Comparison of ENCODE assay signal across 9 cellular contexts in the genomic region with DNA sequence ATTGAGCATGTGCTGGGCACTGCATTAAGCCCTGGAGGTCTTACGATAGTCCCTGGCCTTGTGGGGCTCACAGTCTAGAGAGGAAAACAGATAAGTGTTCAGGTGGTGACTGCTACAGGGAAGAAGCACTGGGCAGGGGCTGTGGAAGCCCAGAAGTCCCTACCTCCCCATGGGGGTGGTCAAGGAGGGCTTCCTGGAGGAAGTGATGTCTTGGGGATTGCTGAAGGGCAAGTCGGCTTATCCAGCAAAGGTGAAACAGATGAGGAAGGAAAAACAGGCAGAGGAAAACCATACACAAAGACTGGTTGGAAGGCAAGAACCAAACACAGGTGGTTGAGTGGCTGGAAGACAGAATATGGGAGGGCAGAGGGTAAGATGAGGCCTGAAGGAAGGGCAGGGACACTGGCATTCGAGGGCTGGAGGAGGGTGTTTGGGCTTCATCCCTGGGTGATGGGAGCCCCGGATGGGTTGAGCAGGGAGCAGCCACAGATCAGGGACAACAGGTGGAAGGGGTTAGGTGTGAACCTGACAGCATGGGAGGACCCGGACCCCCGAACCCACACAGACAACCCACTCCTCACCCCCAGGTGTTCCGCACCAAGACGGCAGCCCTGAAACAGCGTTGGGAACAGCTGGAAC. TPM values are rescaled to one million over a fixed set of nuclear protein-coding genes. Genes with fewer than 3 reads are reported as not detected.
DNase-seq lines count a peak whose midpoint lies in the region; ATAC-seq, FAIRE-seq and TF ChIP-seq lines count a peak whose summit lies in the region.
"Had no signal": no experiment of that assay in that cellular context is flagged by ENCODE, and none has a peak within 500 bp of the region (broad histone marks: within the 10 kb centered on the region; RNA-seq: fewer than 3 reads in every experiment).

No MANE protein-coding gene starts in this region.

- DNase-seq in BE2C: no peak
- no peak for DNase-seq in HFFc6
- no peak for DNase-seq in GM12878 (ENCODE audit: low read depth, low spot score)
- no peak for DNase-seq in D341Med (ENCODE audit: low spot score)
- DNase-seq in NCI-H524 (lab: John Stamatoyannopoulos, UW): no peak
- DNase-seq in tibial artery: no peak
- no peak for DNase-seq in epidermal melanocyte (ENCODE audit: insufficient read length, low spot score)

- no peaks in the 10 kb centered on the region for H4K20me1 ChIP-seq in GM12878 (ENCODE audit: control insufficient read depth, insufficient read depth)

- H3K4me1 ChIP-seq in BE2C: no peaks in the 10 kb centered on the region; the same call in 1 of the 2 replicates
- peaks cover 15% of the 10 kb centered on the region for H3K4me1 ChIP-seq in GM12878 (ENCODE audit: control insufficient read depth, insufficient read depth, low read length)
- peaks cover 6 to 26% of the 10 kb centered on the region in 2 donors for H3K4me1 ChIP-seq in muscle layer of duodenum (ENCODE audit: control insufficient read depth in 1 of 2, insufficient read depth in 2 of 2, low read length in 2 of 2)
- H3K4me1 ChIP-seq in tibial artery: peaks cover 0 to 35% (median 19%) of the 10 kb centered on the region in 4 donors

- no peak overlapping the region for H3K9ac ChIP-seq in GM12878 (ENCODE audit: control insufficient read depth, insufficient read depth, low read length)

- SMC1A ChIA-PET in GM12878 (lab: Charles Lee; ENCODE audit: uncharacterized antibody, unreplicated experiment): interaction anchor here (1.0 to 6.1 kb wide), 10 partner anchors 10 to 159 kb away, joined by 3 to 37 read pairs (median 6); no protein-coding TSS in a partner anchor

- POLR2A ChIA-PET in GM12878 (lab: Charles Lee): interaction anchor here (0.5 to 1.1 kb wide), 2 partner anchors 18 to 77 kb away, joined by 3 read pairs; no protein-coding TSS in a partner anchor

- peak overlapping the region; percentile 64 for H3K4me3 Mint-ChIP-seq in HFFc6

- no peak for TF ChIP-seq POLR2A in GM12878 (IDR thresholded peaks at IDR 0.05; ENCODE audit: low read depth, low read length)

- H2AFZ ChIP-seq in GM12878 (ENCODE audit: control insufficient read depth, low read depth, low read length): no peak overlapping the region

- no peaks in the 10 kb centered on the region for H3K79me2 ChIP-seq in GM12878 (ENCODE audit: control insufficient read depth, insufficient read depth, low read length)

- no peak for TF ChIP-seq RAD21 in GM12878 (IDR thresholded peaks at IDR 0.05; ENCODE audit: insufficient read depth, low read depth, low read length)

- H3K27me3 Mint-ChIP-seq in HFFc6 (ENCODE audit: insufficient read depth): peaks cover 24% of the 10 kb centered on the region

- RAD21 ChIA-PET in GM12878 (lab: Charles Lee; ENCODE audit: unreplicated experiment): interaction anchor here (0.7 to 3.2 kb wide), 9 partner anchors 15 to 252 kb away, joined by 3 to 29 read pairs (median 6); no protein-coding TSS in a partner anchor

- H3K4me1 Mint-ChIP-seq in HFFc6 (ENCODE audit: low read depth): peaks cover 24% of the 10 kb centered on the region

- in situ Hi-C loops in GM12878 (cut with MboI): loop anchor here (5.0 kb wide), 1 partner anchor 105 kb away; no protein-coding TSS in a partner anchor

- no peaks in the 10 kb centered on the region for H3K9me3 ChIP-seq in BE2C
- H3K9me3 ChIP-seq in GM12878 (replicated peaks; ENCODE audit: control insufficient read depth, insufficient read depth, low read length): no peaks in the 10 kb centered on the region
- no peaks in the 10 kb centered on the region for H3K9me3 ChIP-seq in muscle layer of duodenum (ENCODE audit: control insufficient read depth in 1 of 2, low read length in 2 of 2)
- H3K9me3 ChIP-seq in tibial artery: no peaks in the 10 kb centered on the region

- intact Hi-C loops in GM12878 (cut with micrococcal nuclease; ENCODE audit: unreplicated experiment): loop anchor here (2.0 to 5.0 kb wide), 2 partner anchors 45 to 160 kb away; no protein-coding TSS in a partner anchor
- intact Hi-C loops in tibial artery (cut with DNase I; ENCODE audit: low total_unique reads): no loop called here

- H3K27ac Mint-ChIP-seq in HFFc6: no peak overlapping the region

- no peak overlapping the region for H3K27ac ChIP-seq in GM12878 (ENCODE audit: control insufficient read depth, insufficient read depth)
- no peak overlapping the region for H3K27ac ChIP-seq in muscle layer of duodenum (ENCODE audit: low read length)
- H3K27ac ChIP-seq in tibial artery: no peak overlapping the region

- ATAC-seq in GM12878: no peak

- no peaks in the 10 kb centered on the region for H3K9me3 Mint-ChIP-seq in HFFc6

- no peak for TF ChIP-seq EP300 in GM12878 (IDR thresholded peaks at IDR 0.05; ENCODE audit: borderline replicate concordance in 1 of 2, control insufficient read depth in 1 of 2, low read depth in 2 of 2, low read length in 2 of 2)

- H3K4me2 ChIP-seq in GM12878 (ENCODE audit: control insufficient read depth, insufficient read depth): peak overlapping the region; percentile 92; the same call in 1 of the 2 replicates

- H3K27me3 ChIP-seq in BE2C (peaks cover 22% of the 10 kb centered on the region), GM12878 (replicated peaks in 1 of 2; ENCODE audit: control insufficient read depth in 2 of 2, insufficient read depth in 2 of 2, low read length in 1 of 2) (peaks cover 7 to 8% of the 10 kb centered on the region in 2 experiments; a peak in 2 of 4 replicates), muscle layer of duodenum (ENCODE audit: low read depth, low read length) (peaks cover 23% of the 10 kb centered on the region), tibial artery (peaks cover 0 to 52% of the 10 kb centered on the region in 2 donors)

- TF ChIP-seq CTCF in BE2C (IDR thresholded peaks at IDR 0.05; ENCODE audit: low read depth, low read length) (no peak), HFFc6 (IDR thresholded peaks at IDR 0.05) (no peak), GM12878 (IDR thresholded peaks at IDR 0.05 in 2 of 3, conservative IDR thresholded peaks at IDR 0.05 in 1 of 3; ENCODE audit: control insufficient read depth in 2 of 3, extremely low read depth in 1 of 3, insufficient read depth in 1 of 3, low read depth in 3 of 3, low read length in 3 of 3) (no peak), tibial artery (IDR thresholded peaks at IDR 0.05) (no peak)

- 16% methylated on average over 9 of the region's 9 CpGs for WGBS in GM12878 (ENCODE audit: insufficient coverage, insufficient replicate concordance, low lambda C conversion rate, missing lambda C conversion rate)

- H3K36me3 Mint-ChIP-seq in HFFc6 (ENCODE audit: low read depth): no peaks in the 10 kb centered on the region

- H3K4me3 ChIP-seq in BE2C (ENCODE audit: low read depth, low read length) (peak overlapping the region; percentile 49), GM12878 (peak overlapping the region; percentile 59; the same call in 1 of the 2 replicates), muscle layer of duodenum (ENCODE audit: low read depth in 1 of 2, low read length in 2 of 2) (peak overlapping the region; percentile 21 to 64), tibial artery (peak overlapping the region in 1 of 2 donors; percentile 44)

- CTCF ChIA-PET in GM12878 (lab: Yijun Ruan, JAX): interaction anchor here (0.6 to 5.2 kb wide), 17 partner anchors 14 to 273 kb away, joined by 3 to 33 read pairs (median 8); no protein-coding TSS in a partner anchor

- no peak for FAIRE-seq in GM12878 (lab: Jason Lieb, UNC)

- no TSS peak for BruUV-seq in GM12878 (replicated peaks; lab: Mats Ljungman, UMichigan)

- no peaks in the 10 kb centered on the region for H3K36me3 ChIP-seq in BE2C
- no peaks in the 10 kb centered on the region for H3K36me3 ChIP-seq in GM12878 (ENCODE audit: control insufficient read depth in 2 of 2, insufficient read depth in 2 of 2, low read length in 1 of 2)
- H3K36me3 ChIP-seq in muscle layer of duodenum (ENCODE audit: control insufficient read depth in 1 of 2, insufficient read depth in 2 of 2, low read length in 2 of 2): peaks cover 0 to 2% of the 10 kb centered on the region in 2 donors
- H3K36me3 ChIP-seq in tibial artery: peaks cover 0 to 3% (median 0%) of the 10 kb centered on the region in 3 donors

RNA-seq across cellular contexts. Expression of a gene that starts 2.8 kb away (rescaled TPM):
- not detected for polyA plus RNA-seq in BE2C (2012; ENCODE audit: insufficient read depth, insufficient read length, low read depth)
- total RNA-seq in HFFc6 (2021; fragmentation: NEBNext Ultra II Directional; extraction: Animal tissue kit (Norgen Biotek cat#: 25700)): under 1 TPM in 1 of 6 experiments, not detected in 5; 0.17 TPM
- total RNA-seq in GM12878 (2013; cell fraction: nucleolus; rRNA removed): 0.39 and 0.44 TPM in 2 replicates
- total RNA-seq in GM12878 (2014; rRNA removed) (not detected in 2 replicates), GM12878 (2014; rRNA removed; fragmentation: Illumina TruSeq; extraction: Trizol) (not detected in 2 replicates), GM12878 (2021) (0.18 TPM in 1 of 2 replicates, not detected in the other)
- not detected for polyA plus RNA-seq in GM12878 (2011; ENCODE audit: low read depth)
- polyA plus RNA-seq in GM12878 (2011; rRNA removed) (not detected in 2 replicates), GM12878 (2014; fragmentation: Illumina TruSeq; extraction: Trizol) (not detected in 2 replicates), GM12878 (2014; fragmentation: Nextera tagmentation; extraction: Ambion mirVana) (not detected), GM12878 (2014; rRNA removed) (not detected in 2 replicates), GM12878 (2016; fragmentation: Nextera tagmentation; extraction: Ambion mirVana) (not detected)
- 0.07 TPM in 1 of 2 replicates, not detected in the other for polyA plus RNA-seq in GM12878 (2011; cell fraction: cytosol; rRNA removed)
- polyA plus RNA-seq in GM12878 (2011; cell fraction: nucleus; rRNA removed): not detected in 2 replicates
- 0.17 and 0.35 TPM in 2 replicates for polyA plus RNA-seq in GM12878 (2012)
- not detected in 2 replicates for polyA minus RNA-seq in GM12878 (2011; rRNA and poly(A)+ RNA removed)
- polyA minus RNA-seq in GM12878 (2011; cell fraction: cytosol; rRNA and poly(A)+ RNA removed): not detected in 2 replicates
- polyA minus RNA-seq in GM12878 (2011; cell fraction: nucleus; rRNA and poly(A)+ RNA removed): not detected in 2 replicates
- total RNA-seq: lung microvascular endothelial cell had no signal

RNA-seq across cellular contexts. Expression of a gene that starts 16.8 kb away (rescaled TPM):
- polyA plus RNA-seq in BE2C (2012; ENCODE audit: insufficient read depth, insufficient read length, low read depth): not detected
- not detected for total RNA-seq in HFFc6 (2021; fragmentation: NEBNext Ultra II Directional; extraction: Animal tissue kit (Norgen Biotek cat#: 25700))
- 6.7 and 11.6 TPM in 2 replicates for total RNA-seq in GM12878 (2013; cell fraction: nucleolus; rRNA removed)
- total RNA-seq in GM12878 (2014; rRNA removed) (1.0 TPM in 1 of 2 replicates, not detected in the other), GM12878 (2014; rRNA removed; fragmentation: Illumina TruSeq; extraction: Trizol) (not detected in 2 replicates), GM12878 (2021) (not detected in 2 replicates)
- polyA plus RNA-seq in GM12878 (2011; ENCODE audit: low read depth): 0.13 TPM
- polyA plus RNA-seq in GM12878 (2011; rRNA removed) (0.53 and 0.79 TPM in 2 replicates), GM12878 (2014; fragmentation: Illumina TruSeq; extraction: Trizol) (not detected in 2 replicates), GM12878 (2014; fragmentation: Nextera tagmentation; extraction: Ambion mirVana) (not detected), GM12878 (2014; rRNA removed) (0.04 TPM in 1 of 2 replicates, not detected in the other), GM12878 (2016; fragmentation: Nextera tagmentation; extraction: Ambion mirVana) (under 1 TPM; 0.12 to 0.25 TPM)
- polyA plus RNA-seq in GM12878 (2011; cell fraction: cytosol; rRNA removed): 0.84 and 0.88 TPM in 2 replicates
- 1.8 and 3.5 TPM in 2 replicates for polyA plus RNA-seq in GM12878 (2011; cell fraction: nucleus; rRNA removed)
- 0.24 and 0.31 TPM in 2 replicates for polyA plus RNA-seq in GM12878 (2012)
- polyA minus RNA-seq in GM12878 (2011; rRNA and poly(A)+ RNA removed): 0.22 and 1.2 TPM in 2 replicates
- 0.42 TPM in 1 of 2 replicates, not detected in the other for polyA minus RNA-seq in GM12878 (2011; cell fraction: cytosol; rRNA and poly(A)+ RNA removed)
- polyA minus RNA-seq in GM12878 (2011; cell fraction: nucleus; rRNA and poly(A)+ RNA removed): 0.48 and 1.1 TPM in 2 replicates
- total RNA-seq: lung microvascular endothelial cell had no signal

RNA-seq across cellular contexts. Expression of a gene that starts 33.0 kb away (rescaled TPM):
- polyA plus RNA-seq in BE2C (2012; ENCODE audit: insufficient read depth, insufficient read length, low read depth): 132 TPM
- 10 to 100 TPM; 60.1 to 71.0 (median 61.9) TPM for total RNA-seq in HFFc6 (2021; fragmentation: NEBNext Ultra II Directional; extraction: Animal tissue kit (Norgen Biotek cat#: 25700))
- total RNA-seq in GM12878 (2013; cell fraction: nucleolus; rRNA removed): 71.0 and 82.8 TPM in 2 replicates
- total RNA-seq in GM12878 (2014; rRNA removed): 44.3 and 58.9 TPM in 2 replicates
- 24.7 and 28.8 TPM in 2 replicates for total RNA-seq in GM12878 (2014; rRNA removed; fragmentation: Illumina TruSeq; extraction: Trizol)
- 94.6 and 115 TPM in 2 replicates for total RNA-seq in GM12878 (2021)
- polyA plus RNA-seq in GM12878 (2011; ENCODE audit: low read depth): 14.3 TPM
- polyA plus RNA-seq in GM12878 (2011; rRNA removed): 37.5 and 73.2 TPM in 2 replicates
- polyA plus RNA-seq in GM12878 (2011; cell fraction: cytosol; rRNA removed): 85.9 and 87.1 TPM in 2 replicates
- 94.1 and 163 TPM in 2 replicates for polyA plus RNA-seq in GM12878 (2011; cell fraction: nucleus; rRNA removed)
- polyA plus RNA-seq in GM12878 (2012): 43.7 and 47.2 TPM in 2 replicates
- polyA plus RNA-seq in GM12878 (2014; fragmentation: Illumina TruSeq; extraction: Trizol): 6.2 and 27.9 TPM in 2 replicates
- 1 to 10 TPM; 1.9 to 8.6 TPM for polyA plus RNA-seq in GM12878 (2014; fragmentation: Nextera tagmentation; extraction: Ambion mirVana)
- polyA plus RNA-seq in GM12878 (2014; rRNA removed): 53.7 and 67.0 TPM in 2 replicates
- polyA plus RNA-seq in GM12878 (2016; fragmentation: Nextera tagmentation; extraction: Ambion mirVana): 10 to 100 TPM; 69.7 to 71.9 TPM
- polyA minus RNA-seq in GM12878 (2011; rRNA and poly(A)+ RNA removed): 43.9 and 84.0 TPM in 2 replicates
- polyA minus RNA-seq in GM12878 (2011; cell fraction: cytosol; rRNA and poly(A)+ RNA removed): 28.2 and 42.1 TPM in 2 replicates
- 34.2 and 48.4 TPM in 2 replicates for polyA minus RNA-seq in GM12878 (2011; cell fraction: nucleus; rRNA and poly(A)+ RNA removed)

RNA-seq across cellular contexts. Expression of a gene that starts 33.2 kb away (rescaled TPM):
- 83.0 TPM for polyA plus RNA-seq in BE2C (2012; ENCODE audit: insufficient read depth, insufficient read length, low read depth)
- 10 to 100 TPM; 18.0 to 20.9 (median 18.7) TPM for total RNA-seq in HFFc6 (2021; fragmentation: NEBNext Ultra II Directional; extraction: Animal tissue kit (Norgen Biotek cat#: 25700))
- total RNA-seq in GM12878 (2013; cell fraction: nucleolus; rRNA removed): 37.9 and 38.4 TPM in 2 replicates
- 32.8 and 39.6 TPM in 2 replicates for total RNA-seq in GM12878 (2014; rRNA removed)
- total RNA-seq in GM12878 (2014; rRNA removed; fragmentation: Illumina TruSeq; extraction: Trizol): 16.3 and 18.9 TPM in 2 replicates
- total RNA-seq in GM12878 (2021): 29.2 and 31.4 TPM in 2 replicates
- polyA plus RNA-seq in GM12878 (2011; ENCODE audit: low read depth): 24.5 TPM
- 15.2 and 19.9 TPM in 2 replicates for polyA plus RNA-seq in GM12878 (2011; rRNA removed)
- 29.9 and 37.4 TPM in 2 replicates for polyA plus RNA-seq in GM12878 (2011; cell fraction: cytosol; rRNA removed)
- polyA plus RNA-seq in GM12878 (2011; cell fraction: nucleus; rRNA removed): 20.2 and 21.3 TPM in 2 replicates
- 16.1 and 17.4 TPM in 2 replicates for polyA plus RNA-seq in GM12878 (2012)
- 5.3 and 13.7 TPM in 2 replicates for polyA plus RNA-seq in GM12878 (2014; fragmentation: Illumina TruSeq; extraction: Trizol)
- polyA plus RNA-seq in GM12878 (2014; fragmentation: Nextera tagmentation; extraction: Ambion mirVana): 1 to 10 TPM; 2.3 to 6.4 TPM
- 27.3 and 29.8 TPM in 2 replicates for polyA plus RNA-seq in GM12878 (2014; rRNA removed)
- 10 to 100 TPM; 37.4 to 39.9 TPM for polyA plus RNA-seq in GM12878 (2016; fragmentation: Nextera tagmentation; extraction: Ambion mirVana)
- polyA minus RNA-seq in GM12878 (2011; rRNA and poly(A)+ RNA removed): 13.3 and 30.4 TPM in 2 replicates
- 9.5 and 9.9 TPM in 2 replicates for polyA minus RNA-seq in GM12878 (2011; cell fraction: cytosol; rRNA and poly(A)+ RNA removed)
- 10.6 and 25.4 TPM in 2 replicates for polyA minus RNA-seq in GM12878 (2011; cell fraction: nucleus; rRNA and poly(A)+ RNA removed)
